Comparison of ENCODE assay signal across 30 cellular contexts in the genomic region with DNA sequence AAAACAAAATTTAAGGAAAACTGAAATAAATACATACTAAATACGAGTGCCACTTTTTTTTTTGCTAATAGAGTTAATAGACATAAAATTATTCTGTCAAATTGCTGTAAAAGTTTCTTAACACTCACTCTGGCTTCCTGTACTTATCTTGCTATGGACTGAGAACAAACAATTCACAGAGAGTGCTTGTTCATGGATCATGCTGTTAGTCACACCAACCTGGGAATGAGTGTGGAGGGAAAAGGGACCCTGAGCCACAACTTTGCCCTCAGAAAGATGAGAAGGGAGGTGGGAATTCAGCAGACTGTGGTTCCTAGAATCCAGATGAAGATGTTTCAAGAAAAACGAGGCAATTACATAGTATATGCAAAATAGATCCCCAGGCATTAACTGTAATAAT.
"Had no signal": no experiment of that assay in that cellular context is flagged by ENCODE, and none has a peak within 500 bp of the region (broad histone marks: within the 10 kb centered on the region; RNA-seq: fewer than 3 reads in every experiment).

No MANE protein-coding gene starts in this region.

- H3K27me3 Mint-ChIP-seq: dendritic cell treated with granulocyte-macrophage colony-stimulating factor and Interleukin-4, amounts not matched to agents 40 ng/mL and 50 ng/mL, for 4 days; memory B cell; naive thymus-derived CD4-positive, alpha-beta T cell; stimulated activated memory B cell treated with anti-CD40 and anti-IgM and Interleukin-4, amounts not matched to agents 10 μg/mL and 1 μg/mL and 100 μg/mL, for 72 hours; type B pancreatic cell had no signal

- DNase-seq: cerebellar nuclear complex; colonic mucosa; effector CD8-positive, alpha-beta T cell; endodermal cell; foreskin melanocyte; glutamatergic neuron; heart right ventricle; hippocampal formation; midbrain; naive thymus-derived CD4-positive, alpha-beta T cell; stimulated activated CD4-positive, alpha-beta T cell treated with anti-CD3 and anti-CD28 coated beads, Interleukin-2, amount 100 ng/mL, for 24 hours; stimulated activated CD4-positive, alpha-beta T cell treated with anti-CD3 and anti-CD28 coated beads, Interleukin-4, amount 100 ng/mL, for 24 hours; stimulated activated naive CD8-positive, alpha-beta T cell treated with anti-CD3 and anti-CD28 coated beads, Interleukin-15, Interleukin-2, amounts not matched to agents 100 U/mL and 50 U/mL, for 24 hours; substantia nigra; testis; tibial artery had no signal

- H3K4me2 ChIP-seq: neural progenitor cell, smooth muscle cell had no signal

- H2AFZ ChIP-seq: neural progenitor cell, parathyroid adenoma had no signal

- H3K36me3 ChIP-seq: colonic mucosa, esophagus muscularis mucosa, heart right ventricle, neural progenitor cell, prostate gland, right atrium auricular region, tibial artery had no signal

- ATAC-seq: heart right ventricle; naive thymus-derived CD4-positive, alpha-beta T cell; sciatic nerve; stimulated activated memory B cell treated with anti-CD40 and anti-IgM and Interleukin-4, amounts not matched to agents 10 μg/mL and 1 μg/mL and 100 μg/mL, for 72 hours; stimulated activated naive CD8-positive, alpha-beta T cell treated with anti-CD3 and anti-CD28 coated beads, Interleukin-15, Interleukin-2, amounts not matched to agents 100 U/mL and 50 U/mL, for 24 hours had no signal

- H3K27ac Mint-ChIP-seq: dendritic cell treated with granulocyte-macrophage colony-stimulating factor and Interleukin-4, amounts not matched to agents 40 ng/mL and 50 ng/mL, for 4 days; endodermal cell; memory B cell; naive thymus-derived CD4-positive, alpha-beta T cell; nephron; neural progenitor cell; stimulated activated memory B cell treated with anti-CD40 and anti-IgM and Interleukin-4, amounts not matched to agents 10 μg/mL and 1 μg/mL and 100 μg/mL, for 72 hours; type B pancreatic cell had no signal

- H3K27ac ChIP-seq: colonic mucosa, esophagus muscularis mucosa, heart right ventricle, neural progenitor cell, parathyroid adenoma, prostate gland, right atrium auricular region, testis, tibial artery had no signal

- H3K9ac ChIP-seq: neural progenitor cell, parathyroid adenoma had no signal

- H3K36me3 Mint-ChIP-seq: memory B cell; stimulated activated memory B cell treated with anti-CD40 and anti-IgM and Interleukin-4, amounts not matched to agents 10 μg/mL and 1 μg/mL and 100 μg/mL, for 72 hours had no signal

- H3K4me1 Mint-ChIP-seq: memory B cell; naive thymus-derived CD4-positive, alpha-beta T cell; neural progenitor cell; stimulated activated memory B cell treated with anti-CD40 and anti-IgM and Interleukin-4, amounts not matched to agents 10 μg/mL and 1 μg/mL and 100 μg/mL, for 72 hours had no signal

- FAIRE-seq: keratinocyte had no signal

- H3K4me3 Mint-ChIP-seq: dendritic cell treated with granulocyte-macrophage colony-stimulating factor and Interleukin-4, amounts not matched to agents 40 ng/mL and 50 ng/mL, for 4 days; endodermal cell; memory B cell; naive thymus-derived CD4-positive, alpha-beta T cell; nephron; neural progenitor cell; stimulated activated memory B cell treated with anti-CD40 and anti-IgM and Interleukin-4, amounts not matched to agents 10 μg/mL and 1 μg/mL and 100 μg/mL, for 72 hours; type B pancreatic cell had no signal

- H3K4me3 ChIP-seq: colonic mucosa, esophagus muscularis mucosa, heart right ventricle, lung, neural progenitor cell, prostate gland, right atrium auricular region, smooth muscle cell, testis, tibial artery had no signal

- H3K4me1 ChIP-seq: colonic mucosa, neural progenitor cell, parathyroid adenoma, prostate gland, right atrium auricular region had no signal

- H3K79me2 ChIP-seq: parathyroid adenoma had no signal

- H3K27me3 ChIP-seq: colonic mucosa, esophagus muscularis mucosa, heart right ventricle, neural progenitor cell, right atrium auricular region, testis, tibial artery had no signal

- H3K9me3 ChIP-seq: colonic mucosa, esophagus muscularis mucosa, prostate gland, right atrium auricular region, testis, tibial artery had no signal
